ENCODE assay signal across 5 cellular contexts in genomic region chr6:19135706-19136105, GRCh38.
"Had no signal": no experiment of that assay in that cellular context is flagged by ENCODE, and none has a peak within 500 bp of the region (broad histone marks: within the 10 kb centered on the region; RNA-seq: fewer than 3 reads in every experiment).

No MANE protein-coding gene starts in this region.

- H3K4me3 Mint-ChIP-seq: GM23338, H9 had no signal

- ATAC-seq: GM23338, K562 had no signal

- H3K9me3 Mint-ChIP-seq: GM23338, H9 had no signal

- H3K27ac Mint-ChIP-seq: GM23338, H9 had no signal

- DNase-seq: H9, HCEC 1CT, IMR-90 had no signal

- H3K4me3 ChIP-seq: GM23338, K562 had no signal
